Comparison of ENCODE assay signal across 1 cellular context in the genomic region with DNA sequence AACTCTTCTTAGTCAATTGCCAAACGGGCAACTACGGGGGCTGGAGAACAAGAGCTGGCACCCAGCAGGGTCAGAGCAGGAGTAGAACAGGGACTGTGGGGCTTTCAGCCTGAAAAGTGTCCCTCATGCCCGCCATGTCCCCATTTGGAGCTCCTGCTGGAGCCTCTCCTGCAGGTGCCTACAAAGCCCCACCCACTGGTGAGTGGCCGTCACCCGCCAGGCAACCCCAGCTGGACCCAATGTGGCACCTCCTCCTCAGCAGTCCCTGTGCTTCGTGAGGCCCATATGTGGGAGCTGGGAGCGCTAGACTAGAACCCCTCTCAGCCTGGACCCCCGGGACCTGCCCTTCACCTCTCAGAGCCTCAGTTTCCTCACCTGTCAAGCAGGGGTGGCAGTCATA.
TF ChIP-seq lines count a peak whose summit lies in the region.

No MANE protein-coding gene starts in this region.

TF ChIP-seq in HepG2, 621 proteins besides CTCF, POLR2A, EP300 and RAD21 (continued from another document):
- TF ChIP-seq, protein P1, sequence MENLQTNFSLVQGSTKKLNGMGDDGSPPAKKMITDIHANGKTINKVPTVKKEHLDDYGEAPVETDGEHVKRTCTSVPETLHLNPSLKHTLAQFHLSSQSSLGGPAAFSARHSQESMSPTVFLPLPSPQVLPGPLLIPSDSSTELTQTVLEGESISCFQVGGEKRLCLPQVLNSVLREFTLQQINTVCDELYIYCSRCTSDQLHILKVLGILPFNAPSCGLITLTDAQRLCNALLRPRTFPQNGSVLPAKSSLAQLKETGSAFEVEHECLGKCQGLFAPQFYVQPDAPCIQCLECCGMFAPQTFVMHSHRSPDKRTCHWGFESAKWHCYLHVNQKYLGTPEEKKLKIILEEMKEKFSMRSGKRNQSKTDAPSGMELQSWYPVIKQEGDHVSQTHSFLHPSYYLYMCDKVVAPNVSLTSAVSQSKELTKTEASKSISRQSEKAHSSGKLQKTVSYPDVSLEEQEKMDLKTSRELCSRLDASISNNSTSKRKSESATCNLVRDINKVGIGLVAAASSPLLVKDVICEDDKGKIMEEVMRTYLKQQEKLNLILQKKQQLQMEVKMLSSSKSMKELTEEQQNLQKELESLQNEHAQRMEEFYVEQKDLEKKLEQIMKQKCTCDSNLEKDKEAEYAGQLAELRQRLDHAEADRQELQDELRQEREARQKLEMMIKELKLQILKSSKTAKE (CRISPR knock-in tag; IDR thresholded peaks at IDR 0.05; ENCODE audit: borderline replicate concordance) = no peak
- TF ChIP-seq MTF1 (CRISPR knock-in tag; IDR thresholded peaks at IDR 0.05) (no peak), IRF2 (CRISPR knock-in tag; IDR thresholded peaks at IDR 0.05) (no peak), ATRX (CRISPR knock-in tag; IDR thresholded peaks at IDR 0.05; ENCODE audit: borderline replicate concordance) (no peak), MAFK (conservative IDR thresholded peaks at IDR 0.05 in 1 of 2, IDR thresholded peaks at IDR 0.05 in 1 of 2; ENCODE audit: low read length in 2 of 2) (no peak), NFYB (CRISPR knock-in tag; IDR thresholded peaks at IDR 0.05) (no peak), AGO2 (optimal IDR thresholded peaks at IDR 0.05; ENCODE audit: low read depth, low read length) (peak; percentile 23)
- TF ChIP-seq, protein P2, sequence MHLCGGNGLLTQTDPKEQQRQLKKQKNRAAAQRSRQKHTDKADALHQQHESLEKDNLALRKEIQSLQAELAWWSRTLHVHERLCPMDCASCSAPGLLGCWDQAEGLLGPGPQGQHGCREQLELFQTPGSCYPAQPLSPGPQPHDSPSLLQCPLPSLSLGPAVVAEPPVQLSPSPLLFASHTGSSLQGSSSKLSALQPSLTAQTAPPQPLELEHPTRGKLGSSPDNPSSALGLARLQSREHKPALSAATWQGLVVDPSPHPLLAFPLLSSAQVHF (CRISPR knock-in tag; IDR thresholded peaks at IDR 0.05) = no peak
- TF ChIP-seq, protein P3, sequence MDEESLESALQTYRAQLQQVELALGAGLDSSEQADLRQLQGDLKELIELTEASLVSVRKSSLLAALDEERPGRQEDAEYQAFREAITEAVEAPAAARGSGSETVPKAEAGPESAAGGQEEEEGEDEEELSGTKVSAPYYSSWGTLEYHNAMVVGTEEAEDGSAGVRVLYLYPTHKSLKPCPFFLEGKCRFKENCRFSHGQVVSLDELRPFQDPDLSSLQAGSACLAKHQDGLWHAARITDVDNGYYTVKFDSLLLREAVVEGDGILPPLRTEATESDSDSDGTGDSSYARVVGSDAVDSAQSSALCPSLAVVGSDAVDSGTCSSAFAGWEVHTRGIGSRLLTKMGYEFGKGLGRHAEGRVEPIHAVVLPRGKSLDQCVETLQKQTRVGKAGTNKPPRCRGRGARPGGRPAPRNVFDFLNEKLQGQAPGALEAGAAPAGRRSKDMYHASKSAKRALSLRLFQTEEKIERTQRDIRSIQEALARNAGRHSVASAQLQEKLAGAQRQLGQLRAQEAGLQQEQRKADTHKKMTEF (CRISPR knock-in tag; IDR thresholded peaks at IDR 0.05) = no peak
